ENCODE assay signal across 16 cellular contexts in the genomic region with DNA sequence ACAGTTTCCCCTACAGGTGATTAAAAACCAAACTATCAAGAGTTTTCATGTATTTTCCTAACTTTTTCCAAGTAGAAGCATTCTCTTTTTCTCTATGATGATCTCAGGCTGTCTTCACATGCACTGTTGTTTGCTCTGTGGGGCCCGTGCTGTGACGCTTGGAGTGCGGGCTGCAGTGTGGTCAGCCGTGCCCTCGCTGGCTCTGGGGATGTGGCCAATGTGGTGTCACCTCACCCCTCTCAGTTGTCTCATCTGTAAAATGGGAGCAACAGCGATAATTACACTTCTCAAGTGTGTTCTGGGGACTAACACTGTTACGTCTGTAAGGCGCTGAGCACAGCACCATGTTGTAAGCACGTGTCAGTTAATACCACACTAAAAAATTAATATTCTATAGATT. TPM values are rescaled to one million over a fixed set of nuclear protein-coding genes. Genes with fewer than 3 reads are reported as not detected.
DNase-seq lines count a peak whose midpoint lies in the region; ATAC-seq and TF ChIP-seq lines count a peak whose summit lies in the region.
"Had no signal": no experiment of that assay in that cellular context is flagged by ENCODE, and none has a peak within 500 bp of the region (broad histone marks: within the 10 kb centered on the region; RNA-seq: fewer than 3 reads in every experiment).

No MANE protein-coding gene starts in this region.

- peaks cover 9% of the 10 kb centered on the region for H3K36me3 Mint-ChIP-seq in activated CD8-positive, alpha-beta memory T cell treated with anti-CD3 and anti-CD28 coated beads, Interleukin-2, amount 10 ng/mL, durations not matched to agents 7 days and 5 days
- H3K36me3 Mint-ChIP-seq in endodermal cell (ENCODE audit: low read depth) (peaks cover 63% of the 10 kb centered on the region), natural killer cell (no peaks in the 10 kb centered on the region)

- no peaks in the 10 kb centered on the region for H3K4me1 ChIP-seq in endodermal cell (ENCODE audit: control insufficient read depth, insufficient read depth, low read length)
- H3K4me1 ChIP-seq: A549, HAP-1 had no signal

- H3K4me1 Mint-ChIP-seq in activated CD8-positive, alpha-beta memory T cell treated with anti-CD3 and anti-CD28 coated beads, Interleukin-2, amount 10 ng/mL, durations not matched to agents 7 days and 5 days = peaks cover 8% of the 10 kb centered on the region
- H3K4me1 Mint-ChIP-seq in endodermal cell = no peaks in the 10 kb centered on the region
- H3K4me1 Mint-ChIP-seq in natural killer cell = peaks cover 4 to 18% of the 10 kb centered on the region in 2 donors

- ATAC-seq in activated CD8-positive, alpha-beta memory T cell treated with anti-CD3 and anti-CD28 coated beads, Interleukin-2, amount 10 ng/mL, durations not matched to agents 7 days and 5 days = no peak
- ATAC-seq in natural killer cell (peak; percentile 40 to 91 (median 43)), GM18505 (IDR thresholded peaks at IDR 0.05; ENCODE audit: unreplicated experiment) (no peak)
- ATAC-seq: A549; CD8-positive, alpha-beta T cell had no signal

- WGBS in endodermal cell (ENCODE audit: insufficient coverage in 1 of 2, insufficient read length in 1 of 2), 2 experiments = 91 to 98% methylated on average over 7 to 9 of the region's 9 CpGs

- no peak overlapping the region for H3K9ac ChIP-seq in endodermal cell (ENCODE audit: extremely low read depth, low read length, poor library complexity, severe bottlenecking)
- H3K9ac ChIP-seq: GM23248 had no signal

- TF ChIP-seq POLR2A in GM18505 (IDR thresholded peaks at IDR 0.05; ENCODE audit: borderline replicate concordance, extremely low read depth, insufficient read depth, insufficient read length) = no peak

- peak; percentile 39 for DNase-seq in activated CD8-positive, alpha-beta memory T cell treated with anti-CD3 and anti-CD28 coated beads, Interleukin-2, amount 50 U/mL, for 48 hours
- DNase-seq in activated CD8-positive, alpha-beta memory T cell treated with anti-CD3 and anti-CD28 coated beads, Interleukin-2, amount 10 ng/mL, durations not matched to agents 7 days and 5 days = no peak
- DNase-seq in endodermal cell = peak; percentile 30
- DNase-seq in natural killer cell = no peak
- DNase-seq in DMS114 treated with DMSO at 0.1 percent for 48 hours (lab: John Stamatoyannopoulos, UW; ENCODE audit: unreplicated experiment) = no peak
- DNase-seq in DMS79 treated with DMSO at 0.1 percent for 48 hours (lab: John Stamatoyannopoulos, UW) = no peak
- DNase-seq: AML-193; CD8-positive, alpha-beta T cell; DMS153; DMS79; GF-D8; GM23248 had no signal

- no peak overlapping the region for H3K27ac ChIP-seq in endodermal cell (ENCODE audit: low read depth, low read length)
- H3K27ac ChIP-seq: 22Rv1, A549, GM23248 had no signal

- H3K27ac Mint-ChIP-seq in activated CD8-positive, alpha-beta memory T cell treated with anti-CD3 and anti-CD28 coated beads, Interleukin-2, amount 10 ng/mL, durations not matched to agents 7 days and 5 days = no peak overlapping the region
- H3K27ac Mint-ChIP-seq in endodermal cell (no peak overlapping the region), natural killer cell (peak overlapping the region in 1 of 2 donors; percentile 61)
- H3K27ac Mint-ChIP-seq: CD8-positive, alpha-beta T cell had no signal

- H3K4me3 Mint-ChIP-seq in activated CD8-positive, alpha-beta memory T cell treated with anti-CD3 and anti-CD28 coated beads, Interleukin-2, amount 10 ng/mL, durations not matched to agents 7 days and 5 days = no peak overlapping the region
- H3K4me3 Mint-ChIP-seq in endodermal cell (no peak overlapping the region), natural killer cell (no peak overlapping the region)
- H3K4me3 Mint-ChIP-seq: CD8-positive, alpha-beta T cell had no signal

- no peaks in the 10 kb centered on the region for H3K9me3 ChIP-seq in endodermal cell (ENCODE audit: control insufficient read depth, low read length)
- H3K9me3 ChIP-seq: A549, HAP-1 had no signal

- CTCF ChIA-PET in activated CD8-positive, alpha-beta memory T cell treated with anti-CD3 and anti-CD28 coated beads, Interleukin-2, amount 10 ng/mL, durations not matched to agents 7 days and 5 days (lab: Charles Lee) = no interaction called here

- no peaks in the 10 kb centered on the region for H3K9me3 Mint-ChIP-seq in activated CD8-positive, alpha-beta memory T cell treated with anti-CD3 and anti-CD28 coated beads, Interleukin-2, amount 10 ng/mL, durations not matched to agents 7 days and 5 days (ENCODE audit: low read depth)
- H3K9me3 Mint-ChIP-seq in endodermal cell (no peaks in the 10 kb centered on the region), natural killer cell (no peaks in the 10 kb centered on the region)
- H3K9me3 Mint-ChIP-seq: CD8-positive, alpha-beta T cell had no signal

- TF ChIP-seq CTCF in endodermal cell (conservative IDR thresholded peaks at IDR 0.05) = no peak
- no peak for TF ChIP-seq CTCF in natural killer cell (IDR thresholded peaks at IDR 0.05)

- H3K27me3 ChIP-seq in endodermal cell (ENCODE audit: control insufficient read depth, insufficient read depth, low read length, poor library complexity, severe bottlenecking) = no peaks in the 10 kb centered on the region

- no peaks in the 10 kb centered on the region for H3K27me3 Mint-ChIP-seq in activated CD8-positive, alpha-beta memory T cell treated with anti-CD3 and anti-CD28 coated beads, Interleukin-2, amount 10 ng/mL, durations not matched to agents 7 days and 5 days
- H3K27me3 Mint-ChIP-seq in endodermal cell (ENCODE audit: insufficient read depth) (no peaks in the 10 kb centered on the region), natural killer cell (ENCODE audit: low read depth in 2 of 2) (no peaks in the 10 kb centered on the region)

- H3K4me3 ChIP-seq in endodermal cell (ENCODE audit: low read length) = no peak overlapping the region
- H3K4me3 ChIP-seq: A549, GM23248, HAP-1 had no signal

- peaks cover 39% of the 10 kb centered on the region for H3K36me3 ChIP-seq in endodermal cell (ENCODE audit: control insufficient read depth, insufficient read depth, low read length)

- intact Hi-C loops in natural killer cell (cut with micrococcal nuclease) = no loop called here

RNA-seq across cellular contexts. Expression of a gene that starts 28.6 kb away (rescaled TPM):
- total RNA-seq in activated CD8-positive, alpha-beta memory T cell treated with anti-CD3 and anti-CD28 coated beads, Interleukin-2, amount 10 ng/mL, durations not matched to agents 7 days and 5 days = 10 to 100 TPM; 24.4 to 30.5 TPM
- total RNA-seq in endodermal cell = 10 to 100 TPM; 31.5 to 33.8 TPM
- 16.9 TPM for polyA plus RNA-seq in endodermal cell (2013, experiment 1 of 2)
- 13.9 TPM for polyA plus RNA-seq in endodermal cell (2013, experiment 2 of 2)
- total RNA-seq in natural killer cell = 10 to 100 TPM; 39.5 to 55.9 (median 54.2) TPM

RNA-seq across cellular contexts. Expression of a gene that starts 28.8 kb away (rescaled TPM):
- 10 to 100 TPM; 38.0 to 42.9 TPM for total RNA-seq in activated CD8-positive, alpha-beta memory T cell treated with anti-CD3 and anti-CD28 coated beads, Interleukin-2, amount 10 ng/mL, durations not matched to agents 7 days and 5 days
- total RNA-seq in endodermal cell (10 to 100 TPM; 22.7 to 32.7 TPM), natural killer cell (10 to 100 TPM; 21.0 to 30.2 (median 21.7) TPM)
- 25.4 TPM for polyA plus RNA-seq in endodermal cell (2013, experiment 1 of 2)
- 23.8 TPM for polyA plus RNA-seq in endodermal cell (2013, experiment 2 of 2)

Comparison
In these comparisons a context has a peak if more than half of its experiments do, and no peak if none do; other contexts are left out.
1. DNase-seq: peak in activated CD8-positive, alpha-beta memory T cell treated with anti-CD3 and anti-CD28 coated beads, Interleukin-2, amount 50 U/mL, for 48 hours (single experiment) and endodermal cell (single experiment); none in activated CD8-positive, alpha-beta memory T cell treated with anti-CD3 and anti-CD28 coated beads, Interleukin-2, amount 10 ng/mL, durations not matched to agents 7 days and 5 days (single experiment), natural killer cell (single experiment), DMS114 treated with DMSO at 0.1 percent for 48 hours (single experiment) and DMS79 treated with DMSO at 0.1 percent for 48 hours (single experiment).
2. ATAC-seq: peak in natural killer cell (3 of 3); none in activated CD8-positive, alpha-beta memory T cell treated with anti-CD3 and anti-CD28 coated beads, Interleukin-2, amount 10 ng/mL, durations not matched to agents 7 days and 5 days (single experiment) and GM18505 (single experiment).